1 cellular context compared by ENCODE assay signal in the genomic region with DNA sequence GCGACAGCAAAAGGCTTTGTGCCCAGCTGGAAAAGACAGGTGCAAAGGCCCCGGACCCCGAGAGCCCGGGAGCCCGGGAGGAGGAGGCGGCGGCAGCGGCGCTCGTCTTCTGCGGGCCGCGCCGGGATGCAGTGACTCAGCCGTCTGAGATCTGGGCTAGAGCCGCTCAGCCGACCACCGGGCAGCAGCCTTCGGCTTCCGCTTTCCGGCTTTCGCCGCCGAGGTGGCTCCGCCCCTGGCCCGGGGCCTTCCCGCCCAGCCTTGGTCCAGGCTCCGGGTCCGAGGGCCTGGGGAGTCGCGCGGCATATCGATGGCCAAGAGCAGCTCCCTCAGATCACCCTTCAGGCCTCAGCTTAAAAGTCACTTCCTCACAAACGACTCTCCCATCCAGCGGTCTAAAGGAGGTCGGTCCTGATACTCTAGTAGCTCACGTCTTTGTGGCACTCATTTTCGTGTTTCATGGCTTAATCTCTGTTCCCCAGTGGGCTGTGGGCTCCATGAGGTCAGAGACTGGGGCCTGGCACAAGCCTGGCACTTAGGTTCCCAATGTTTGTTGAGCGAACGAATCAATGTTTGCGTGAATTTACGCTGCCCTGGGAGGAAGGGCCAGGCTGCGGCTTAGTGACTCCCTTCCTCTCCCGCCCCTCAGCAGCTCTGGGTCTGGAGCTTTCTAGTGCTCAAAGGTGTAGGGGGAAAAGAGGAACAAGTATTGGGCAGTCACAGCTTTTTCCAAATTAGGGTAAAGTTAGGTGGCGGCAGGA.
TF ChIP-seq lines count a peak whose summit lies in the region.

A gene (minus strand): TSS at position 146 of the 761 bp plus-strand sequence. CDS start 783 bp downstream, outside the sequence.

TF ChIP-seq in HepG2, 621 proteins besides CTCF, POLR2A, EP300 and RAD21 (continued from another document and continues in another):
- TF ChIP-seq ELF4 (CRISPR knock-in tag; IDR thresholded peaks at IDR 0.05; ENCODE audit: borderline replicate concordance): peak; percentile 87; the same call in 1 of the 2 replicates
- TF ChIP-seq ATF7 (IDR thresholded peaks at IDR 0.05): no peak
- TF ChIP-seq ATF7 (CRISPR knock-in tag; IDR thresholded peaks at IDR 0.05): no peak; the same call in 1 of the 2 replicates
- TF ChIP-seq, protein P1, sequence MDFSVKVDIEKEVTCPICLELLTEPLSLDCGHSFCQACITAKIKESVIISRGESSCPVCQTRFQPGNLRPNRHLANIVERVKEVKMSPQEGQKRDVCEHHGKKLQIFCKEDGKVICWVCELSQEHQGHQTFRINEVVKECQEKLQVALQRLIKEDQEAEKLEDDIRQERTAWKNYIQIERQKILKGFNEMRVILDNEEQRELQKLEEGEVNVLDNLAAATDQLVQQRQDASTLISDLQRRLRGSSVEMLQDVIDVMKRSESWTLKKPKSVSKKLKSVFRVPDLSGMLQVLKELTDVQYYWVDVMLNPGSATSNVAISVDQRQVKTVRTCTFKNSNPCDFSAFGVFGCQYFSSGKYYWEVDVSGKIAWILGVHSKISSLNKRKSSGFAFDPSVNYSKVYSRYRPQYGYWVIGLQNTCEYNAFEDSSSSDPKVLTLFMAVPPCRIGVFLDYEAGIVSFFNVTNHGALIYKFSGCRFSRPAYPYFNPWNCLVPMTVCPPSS (IDR thresholded peaks at IDR 0.05): no peak
- no peak for TF ChIP-seq HNRNPK (IDR thresholded peaks at IDR 0.05; ENCODE audit: low read depth, low read length, poor library complexity, severe bottlenecking)
- TF ChIP-seq, protein P2, sequence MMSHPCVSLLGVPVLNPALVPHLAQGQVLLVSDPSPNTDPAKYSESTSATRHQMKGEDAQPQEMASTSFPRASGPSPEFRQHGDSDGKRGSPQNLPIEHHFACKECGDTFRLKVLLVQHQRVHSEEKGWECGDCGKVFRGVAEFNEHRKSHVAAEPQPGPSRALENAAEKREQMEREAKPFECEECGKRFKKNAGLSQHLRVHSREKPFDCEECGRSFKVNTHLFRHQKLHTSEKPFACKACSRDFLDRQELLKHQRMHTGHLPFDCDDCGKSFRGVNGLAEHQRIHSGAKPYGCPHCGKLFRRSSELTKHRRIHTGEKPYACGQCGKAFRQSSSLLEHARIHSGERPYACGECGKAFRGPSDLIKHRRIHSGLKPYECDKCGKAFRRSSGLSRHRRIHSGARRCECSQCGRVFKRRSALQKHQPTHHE (CRISPR knock-in tag; IDR thresholded peaks at IDR 0.05; ENCODE audit: borderline replicate concordance): 0 out of 2 replicates have a peak, but pooled peaks have one; percentile 69
- peak; percentile 41; the same call in 1 of the 2 replicates for TF ChIP-seq ELF3 (CRISPR knock-in tag; IDR thresholded peaks at IDR 0.05)
- peak; percentile 32; the same call in 1 of the 2 replicates for TF ChIP-seq RXRA (CRISPR knock-in tag; IDR thresholded peaks at IDR 0.05)
- TF ChIP-seq, protein P3, sequence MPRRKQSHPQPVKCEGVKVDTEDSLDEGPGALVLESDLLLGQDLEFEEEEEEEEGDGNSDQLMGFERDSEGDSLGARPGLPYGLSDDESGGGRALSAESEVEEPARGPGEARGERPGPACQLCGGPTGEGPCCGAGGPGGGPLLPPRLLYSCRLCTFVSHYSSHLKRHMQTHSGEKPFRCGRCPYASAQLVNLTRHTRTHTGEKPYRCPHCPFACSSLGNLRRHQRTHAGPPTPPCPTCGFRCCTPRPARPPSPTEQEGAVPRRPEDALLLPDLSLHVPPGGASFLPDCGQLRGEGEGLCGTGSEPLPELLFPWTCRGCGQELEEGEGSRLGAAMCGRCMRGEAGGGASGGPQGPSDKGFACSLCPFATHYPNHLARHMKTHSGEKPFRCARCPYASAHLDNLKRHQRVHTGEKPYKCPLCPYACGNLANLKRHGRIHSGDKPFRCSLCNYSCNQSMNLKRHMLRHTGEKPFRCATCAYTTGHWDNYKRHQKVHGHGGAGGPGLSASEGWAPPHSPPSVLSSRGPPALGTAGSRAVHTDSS (CRISPR knock-in tag; conservative IDR thresholded peaks at IDR 0.05): no peak
- no peak for TF ChIP-seq SIX4 (CRISPR knock-in tag; IDR thresholded peaks at IDR 0.05)
- no peak for TF ChIP-seq LCORL (IDR thresholded peaks at IDR 0.05)
- peak; percentile 34; the same call in 1 of the 2 replicates for TF ChIP-seq LCORL (CRISPR knock-in tag; IDR thresholded peaks at IDR 0.05)
- peak; percentile 65; the same call in 1 of the 2 replicates for TF ChIP-seq POGZ (CRISPR knock-in tag; IDR thresholded peaks at IDR 0.05)
- TF ChIP-seq ATAD3A (CRISPR knock-in tag; IDR thresholded peaks at IDR 0.05): no peak
- 0 out of 2 replicates have a peak, but pooled peaks have one; percentile 28 for TF ChIP-seq KDM4B (CRISPR knock-in tag; IDR thresholded peaks at IDR 0.05)
- peak; percentile 93 for TF ChIP-seq ZFY (CRISPR knock-in tag; IDR thresholded peaks at IDR 0.05)
- TF ChIP-seq, protein P4, sequence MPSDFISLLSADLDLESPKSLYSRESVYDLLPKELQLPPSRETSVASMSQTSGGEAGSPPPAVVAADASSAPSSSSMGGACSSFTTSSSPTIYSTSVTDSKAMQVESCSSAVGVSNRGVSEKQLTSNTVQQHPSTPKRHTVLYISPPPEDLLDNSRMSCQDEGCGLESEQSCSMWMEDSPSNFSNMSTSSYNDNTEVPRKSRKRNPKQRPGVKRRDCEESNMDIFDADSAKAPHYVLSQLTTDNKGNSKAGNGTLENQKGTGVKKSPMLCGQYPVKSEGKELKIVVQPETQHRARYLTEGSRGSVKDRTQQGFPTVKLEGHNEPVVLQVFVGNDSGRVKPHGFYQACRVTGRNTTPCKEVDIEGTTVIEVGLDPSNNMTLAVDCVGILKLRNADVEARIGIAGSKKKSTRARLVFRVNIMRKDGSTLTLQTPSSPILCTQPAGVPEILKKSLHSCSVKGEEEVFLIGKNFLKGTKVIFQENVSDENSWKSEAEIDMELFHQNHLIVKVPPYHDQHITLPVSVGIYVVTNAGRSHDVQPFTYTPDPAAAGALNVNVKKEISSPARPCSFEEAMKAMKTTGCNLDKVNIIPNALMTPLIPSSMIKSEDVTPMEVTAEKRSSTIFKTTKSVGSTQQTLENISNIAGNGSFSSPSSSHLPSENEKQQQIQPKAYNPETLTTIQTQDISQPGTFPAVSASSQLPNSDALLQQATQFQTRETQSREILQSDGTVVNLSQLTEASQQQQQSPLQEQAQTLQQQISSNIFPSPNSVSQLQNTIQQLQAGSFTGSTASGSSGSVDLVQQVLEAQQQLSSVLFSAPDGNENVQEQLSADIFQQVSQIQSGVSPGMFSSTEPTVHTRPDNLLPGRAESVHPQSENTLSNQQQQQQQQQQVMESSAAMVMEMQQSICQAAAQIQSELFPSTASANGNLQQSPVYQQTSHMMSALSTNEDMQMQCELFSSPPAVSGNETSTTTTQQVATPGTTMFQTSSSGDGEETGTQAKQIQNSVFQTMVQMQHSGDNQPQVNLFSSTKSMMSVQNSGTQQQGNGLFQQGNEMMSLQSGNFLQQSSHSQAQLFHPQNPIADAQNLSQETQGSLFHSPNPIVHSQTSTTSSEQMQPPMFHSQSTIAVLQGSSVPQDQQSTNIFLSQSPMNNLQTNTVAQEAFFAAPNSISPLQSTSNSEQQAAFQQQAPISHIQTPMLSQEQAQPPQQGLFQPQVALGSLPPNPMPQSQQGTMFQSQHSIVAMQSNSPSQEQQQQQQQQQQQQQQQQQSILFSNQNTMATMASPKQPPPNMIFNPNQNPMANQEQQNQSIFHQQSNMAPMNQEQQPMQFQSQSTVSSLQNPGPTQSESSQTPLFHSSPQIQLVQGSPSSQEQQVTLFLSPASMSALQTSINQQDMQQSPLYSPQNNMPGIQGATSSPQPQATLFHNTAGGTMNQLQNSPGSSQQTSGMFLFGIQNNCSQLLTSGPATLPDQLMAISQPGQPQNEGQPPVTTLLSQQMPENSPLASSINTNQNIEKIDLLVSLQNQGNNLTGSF (CRISPR knock-in tag; IDR thresholded peaks at IDR 0.05): peak; percentile 66; the same call in 1 of the 2 replicates
- TF ChIP-seq RBM39 (IDR thresholded peaks at IDR 0.05; ENCODE audit: low read depth, low read length, poor library complexity, severe bottlenecking): no peak
- no peak for TF ChIP-seq ZFP37 (CRISPR knock-in tag; IDR thresholded peaks at IDR 0.05; ENCODE audit: borderline replicate concordance)
- TF ChIP-seq, protein P5, sequence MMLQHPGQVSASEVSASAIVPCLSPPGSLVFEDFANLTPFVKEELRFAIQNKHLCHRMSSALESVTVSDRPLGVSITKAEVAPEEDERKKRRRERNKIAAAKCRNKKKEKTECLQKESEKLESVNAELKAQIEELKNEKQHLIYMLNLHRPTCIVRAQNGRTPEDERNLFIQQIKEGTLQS (CRISPR knock-in tag; IDR thresholded peaks at IDR 0.05): no peak; the same call in 1 of the 2 replicates
- peak; percentile 71 for TF ChIP-seq SKI (IDR thresholded peaks at IDR 0.05; ENCODE audit: partially characterized antibody)
- TF ChIP-seq SNRNP70 (IDR thresholded peaks at IDR 0.05; ENCODE audit: low read depth, low read length): no peak
- peak; percentile 38; the same call in 1 of the 2 replicates for TF ChIP-seq ZSCAN20 (CRISPR knock-in tag; IDR thresholded peaks at IDR 0.05; ENCODE audit: borderline replicate concordance)
- TF ChIP-seq ELF1 (CRISPR knock-in tag; IDR thresholded peaks at IDR 0.05): peak; percentile 80
- no peak for TF ChIP-seq PCBP2 (optimal IDR thresholded peaks at IDR 0.05; ENCODE audit: low read depth, low read length, poor library complexity, severe bottlenecking)
- TF ChIP-seq SALL1 (CRISPR knock-in tag; IDR thresholded peaks at IDR 0.05): peak; percentile 56; the same call in 1 of the 2 replicates
- TF ChIP-seq, protein P6, sequence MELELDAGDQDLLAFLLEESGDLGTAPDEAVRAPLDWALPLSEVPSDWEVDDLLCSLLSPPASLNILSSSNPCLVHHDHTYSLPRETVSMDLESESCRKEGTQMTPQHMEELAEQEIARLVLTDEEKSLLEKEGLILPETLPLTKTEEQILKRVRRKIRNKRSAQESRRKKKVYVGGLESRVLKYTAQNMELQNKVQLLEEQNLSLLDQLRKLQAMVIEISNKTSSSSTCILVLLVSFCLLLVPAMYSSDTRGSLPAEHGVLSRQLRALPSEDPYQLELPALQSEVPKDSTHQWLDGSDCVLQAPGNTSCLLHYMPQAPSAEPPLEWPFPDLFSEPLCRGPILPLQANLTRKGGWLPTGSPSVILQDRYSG (CRISPR knock-in tag; IDR thresholded peaks at IDR 0.05): no peak
- TF ChIP-seq ZNF432 (CRISPR knock-in tag; IDR thresholded peaks at IDR 0.05; ENCODE audit: borderline replicate concordance): no peak
- TF ChIP-seq HCFC1 (IDR thresholded peaks at IDR 0.05; ENCODE audit: low read depth, low read length): no peak
- TF ChIP-seq, protein P7, sequence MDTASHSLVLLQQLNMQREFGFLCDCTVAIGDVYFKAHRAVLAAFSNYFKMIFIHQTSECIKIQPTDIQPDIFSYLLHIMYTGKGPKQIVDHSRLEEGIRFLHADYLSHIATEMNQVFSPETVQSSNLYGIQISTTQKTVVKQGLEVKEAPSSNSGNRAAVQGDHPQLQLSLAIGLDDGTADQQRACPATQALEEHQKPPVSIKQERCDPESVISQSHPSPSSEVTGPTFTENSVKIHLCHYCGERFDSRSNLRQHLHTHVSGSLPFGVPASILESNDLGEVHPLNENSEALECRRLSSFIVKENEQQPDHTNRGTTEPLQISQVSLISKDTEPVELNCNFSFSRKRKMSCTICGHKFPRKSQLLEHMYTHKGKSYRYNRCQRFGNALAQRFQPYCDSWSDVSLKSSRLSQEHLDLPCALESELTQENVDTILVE (CRISPR knock-in tag; IDR thresholded peaks at IDR 0.05): peak; percentile 70
- peak; percentile 77; the same call in 1 of the 2 replicates for TF ChIP-seq ZNF839 (CRISPR knock-in tag; IDR thresholded peaks at IDR 0.05; ENCODE audit: borderline replicate concordance)
- TF ChIP-seq RBFOX2 (IDR thresholded peaks at IDR 0.05; ENCODE audit: low read depth, low read length): peak; percentile 86
- TF ChIP-seq SMARCE1 (IDR thresholded peaks at IDR 0.05; ENCODE audit: borderline replicate concordance): no peak
- TF ChIP-seq CENPT (CRISPR knock-in tag; IDR thresholded peaks at IDR 0.05; ENCODE audit: low read depth): no peak
- no peak for TF ChIP-seq NR2F6 (IDR thresholded peaks at IDR 0.05)
- TF ChIP-seq NR2F6 (CRISPR knock-in tag; IDR thresholded peaks at IDR 0.05): peak; percentile 10; the same call in 1 of the 2 replicates
- TF ChIP-seq ZNF343 (CRISPR knock-in tag; IDR thresholded peaks at IDR 0.05): no peak
- peak; percentile 75; the same call in 1 of the 2 replicates for TF ChIP-seq TP53 (CRISPR knock-in tag; conservative IDR thresholded peaks at IDR 0.05)
- TF ChIP-seq RFX1 (IDR thresholded peaks at IDR 0.05): 0 out of 2 replicates have a peak, but pooled peaks have one; percentile 22
- TF ChIP-seq, protein P8, sequence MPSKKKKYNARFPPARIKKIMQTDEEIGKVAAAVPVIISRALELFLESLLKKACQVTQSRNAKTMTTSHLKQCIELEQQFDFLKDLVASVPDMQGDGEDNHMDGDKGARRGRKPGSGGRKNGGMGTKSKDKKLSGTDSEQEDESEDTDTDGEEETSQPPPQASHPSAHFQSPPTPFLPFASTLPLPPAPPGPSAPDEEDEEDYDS (CRISPR knock-in tag; IDR thresholded peaks at IDR 0.05): no peak
- TF ChIP-seq ZFAT (CRISPR knock-in tag; conservative IDR thresholded peaks at IDR 0.05): no peak
- TF ChIP-seq, protein P9, sequence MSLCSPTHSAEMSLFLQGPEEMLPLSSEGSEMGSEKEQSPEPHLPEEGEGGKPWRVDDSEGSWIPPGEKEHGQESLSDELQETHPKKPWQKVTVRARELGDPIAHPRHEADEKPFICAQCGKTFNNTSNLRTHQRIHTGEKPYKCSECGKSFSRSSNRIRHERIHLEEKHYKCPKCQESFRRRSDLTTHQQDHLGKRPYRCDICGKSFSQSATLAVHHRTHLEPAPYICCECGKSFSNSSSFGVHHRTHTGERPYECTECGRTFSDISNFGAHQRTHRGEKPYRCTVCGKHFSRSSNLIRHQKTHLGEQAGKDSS (CRISPR knock-in tag; IDR thresholded peaks at IDR 0.05; ENCODE audit: borderline replicate concordance, low read depth): no peak
- TF ChIP-seq HMG20B (CRISPR knock-in tag; conservative IDR thresholded peaks at IDR 0.05): no peak; the same call in 1 of the 2 replicates
- TF ChIP-seq, protein P10, sequence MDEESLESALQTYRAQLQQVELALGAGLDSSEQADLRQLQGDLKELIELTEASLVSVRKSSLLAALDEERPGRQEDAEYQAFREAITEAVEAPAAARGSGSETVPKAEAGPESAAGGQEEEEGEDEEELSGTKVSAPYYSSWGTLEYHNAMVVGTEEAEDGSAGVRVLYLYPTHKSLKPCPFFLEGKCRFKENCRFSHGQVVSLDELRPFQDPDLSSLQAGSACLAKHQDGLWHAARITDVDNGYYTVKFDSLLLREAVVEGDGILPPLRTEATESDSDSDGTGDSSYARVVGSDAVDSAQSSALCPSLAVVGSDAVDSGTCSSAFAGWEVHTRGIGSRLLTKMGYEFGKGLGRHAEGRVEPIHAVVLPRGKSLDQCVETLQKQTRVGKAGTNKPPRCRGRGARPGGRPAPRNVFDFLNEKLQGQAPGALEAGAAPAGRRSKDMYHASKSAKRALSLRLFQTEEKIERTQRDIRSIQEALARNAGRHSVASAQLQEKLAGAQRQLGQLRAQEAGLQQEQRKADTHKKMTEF (CRISPR knock-in tag; IDR thresholded peaks at IDR 0.05): peak; percentile 91; the same call in 1 of the 2 replicates
